Comparison of ENCODE assay signal across 23 cellular contexts in genomic region chr17:78821961-78822360, GRCh38. TPM values are rescaled to one million over a fixed set of nuclear protein-coding genes. Genes with fewer than 3 reads are reported as not detected.
DNase-seq lines count a peak whose midpoint lies in the region; ATAC-seq and TF ChIP-seq lines count a peak whose summit lies in the region.
"Had no signal": no experiment of that assay in that cellular context is flagged by ENCODE, and none has a peak within 500 bp of the region (broad histone marks: within the 10 kb centered on the region; RNA-seq: fewer than 3 reads in every experiment).

No MANE protein-coding gene starts in this region.

- POLR2A ChIA-PET in IMR-90 (lab: Charles Lee; ENCODE audit: unreplicated experiment), result interaction anchor here (0.5 kb wide), 1 partner anchor 10 kb away, joined by 4 read pairs; no protein-coding TSS in a partner anchor

- intact Hi-C loops in IMR-90 (cut with micrococcal nuclease), result loop anchor here (10.0 kb wide), 1 partner anchor 327 kb away; no protein-coding TSS in a partner anchor
- intact Hi-C loops in dorsolateral prefrontal cortex (cut with DNase I), result no loop called here

- H3K79me1 ChIP-seq in IMR-90 (ENCODE audit: low read depth in 1 of 2, low read length in 2 of 2), result peaks cover 32 to 85% of the 10 kb centered on the region in 2 experiments

- H2BK15ac ChIP-seq in IMR-90 (ENCODE audit: low read depth, low read length), result peak overlapping the region; percentile 81; the same call in 2 of the 3 replicates

- peaks cover 64% of the 10 kb centered on the region for H3K36me3 ChIP-seq in IMR-90 (ENCODE audit: control insufficient read depth, insufficient read depth, low read length)

- H2AK5ac ChIP-seq in IMR-90 (ENCODE audit: low read depth, low read length), result peak overlapping the region; percentile 68

- H3K4me1 Mint-ChIP-seq in activated CD8-positive, alpha-beta memory T cell treated with anti-CD3 and anti-CD28 coated beads, Interleukin-2, amount 10 ng/mL, durations not matched to agents 7 days and 5 days, result peaks cover 44% of the 10 kb centered on the region
- H3K4me1 Mint-ChIP-seq in stimulated activated effector memory CD8-positive, alpha-beta T cell treated with anti-CD3 and anti-CD28 coated beads, Interleukin-12 subunit alpha, Interleukin-12 subunit beta, amount 100 ng/mL, for 72 hours, result peaks cover 59% of the 10 kb centered on the region

- H3K23ac ChIP-seq in IMR-90 (ENCODE audit: low read depth, low read length), result peak overlapping the region; percentile 80; the same call in 1 of the 2 replicates

- peak overlapping the region; percentile 25 for H3K9ac ChIP-seq in IMR-90 (ENCODE audit: low read depth, low read length)
- H3K9ac ChIP-seq: parathyroid adenoma had no signal

- peak overlapping the region; percentile 39; the same call in 1 of the 2 replicates for H3K18ac ChIP-seq in IMR-90 (ENCODE audit: low read depth, low read length)

- H2BK120ac ChIP-seq in IMR-90 (ENCODE audit: low read depth, low read length), result peak overlapping the region; percentile 80

- H3K9me1 ChIP-seq in IMR-90 (ENCODE audit: insufficient read depth, low read length), result peaks cover 20% of the 10 kb centered on the region

- CTCF ChIA-PET in activated CD8-positive, alpha-beta memory T cell treated with anti-CD3 and anti-CD28 coated beads, Interleukin-2, amount 10 ng/mL, durations not matched to agents 7 days and 5 days (lab: Charles Lee), result no interaction called here
- CTCF ChIA-PET in IMR-90 (lab: Yijun Ruan, JAX), result no interaction called here

- H3K27me3 ChIP-seq in IMR-90 (ENCODE audit: control insufficient read depth, insufficient read depth, low read length), result no peaks in the 10 kb centered on the region
- no peaks in the 10 kb centered on the region for H3K27me3 ChIP-seq in dorsolateral prefrontal cortex
- H3K27me3 ChIP-seq: ascending aorta, testis had no signal

- H4K8ac ChIP-seq in IMR-90 (ENCODE audit: low read depth in 2 of 2, low read length in 2 of 2), result peak overlapping the region; percentile 10 to 89; a peak in 3 of 4 replicates

- peak overlapping the region; percentile 86 for H3K27ac ChIP-seq in IMR-90 (ENCODE audit: insufficient read depth, low read length)
- H3K27ac ChIP-seq in dorsolateral prefrontal cortex, result peak overlapping the region in 49 of 59 donors; percentile 32 to 85 (median 75)
- H3K27ac ChIP-seq in caudate nucleus (ENCODE audit: low read depth, low read length), result no peak overlapping the region
- H3K27ac ChIP-seq: ascending aorta, HL-60, parathyroid adenoma, testis had no signal

- in situ Hi-C loops in IMR-90 (cut with MboI; ENCODE audit: low sequenced_read_pairs), result no loop called here

- peak overlapping the region; percentile 87 for H2BK5ac ChIP-seq in IMR-90 (ENCODE audit: low read depth, low read length, poor library complexity, severe bottlenecking)

- no peak overlapping the region for H3K4me3 ChIP-seq in IMR-90 (ENCODE audit: insufficient read depth, low read depth, low read length)
- no peak overlapping the region for H3K4me3 ChIP-seq in dorsolateral prefrontal cortex
- H3K4me3 ChIP-seq: ascending aorta, testis had no signal

- peak overlapping the region; percentile 52 for H3K27ac Mint-ChIP-seq in activated CD8-positive, alpha-beta memory T cell treated with anti-CD3 and anti-CD28 coated beads, Interleukin-2, amount 10 ng/mL, durations not matched to agents 7 days and 5 days
- peak overlapping the region; percentile 87 for H3K27ac Mint-ChIP-seq in stimulated activated effector memory CD8-positive, alpha-beta T cell treated with anti-CD3 and anti-CD28 coated beads, Interleukin-12 subunit alpha, Interleukin-12 subunit beta, amount 100 ng/mL, for 72 hours
- H3K27ac Mint-ChIP-seq: activated B cell treated with CpG ODN at 0.5 μM for 24 hours had no signal

- no peak overlapping the region for H3K4me3 Mint-ChIP-seq in activated CD8-positive, alpha-beta memory T cell treated with anti-CD3 and anti-CD28 coated beads, Interleukin-2, amount 10 ng/mL, durations not matched to agents 7 days and 5 days
- no peak overlapping the region for H3K4me3 Mint-ChIP-seq in stimulated activated effector memory CD8-positive, alpha-beta T cell treated with anti-CD3 and anti-CD28 coated beads, Interleukin-12 subunit alpha, Interleukin-12 subunit beta, amount 100 ng/mL, for 72 hours
- H3K4me3 Mint-ChIP-seq: activated B cell treated with CpG ODN at 0.5 μM for 24 hours; CD14-positive monocyte; T-helper 1 cell treated with Interleukin-12 subunit alpha and Interleukin-12 subunit beta and Interleukin-4 antibody, amounts not matched to agents 30 μg/mL and 1 μg/mL, for 36 hours had no signal

- no TSS peak for BruUV-seq in IMR-90 (replicated peaks; lab: Mats Ljungman, UMichigan)

- H3K4ac ChIP-seq in IMR-90 (ENCODE audit: low read depth, low read length), result peak overlapping the region; percentile 84

- no peaks in the 10 kb centered on the region for H3K9me3 Mint-ChIP-seq in activated CD8-positive, alpha-beta memory T cell treated with anti-CD3 and anti-CD28 coated beads, Interleukin-2, amount 10 ng/mL, durations not matched to agents 7 days and 5 days (ENCODE audit: low read depth)
- H3K9me3 Mint-ChIP-seq in stimulated activated effector memory CD8-positive, alpha-beta T cell treated with anti-CD3 and anti-CD28 coated beads, Interleukin-12 subunit alpha, Interleukin-12 subunit beta, amount 100 ng/mL, for 72 hours, result no peaks in the 10 kb centered on the region
- H3K9me3 Mint-ChIP-seq: activated B cell treated with CpG ODN at 0.5 μM for 24 hours; T-helper 1 cell treated with Interleukin-12 subunit alpha and Interleukin-12 subunit beta and Interleukin-4 antibody, amounts not matched to agents 30 μg/mL and 1 μg/mL, for 36 hours had no signal

- no peak for TF ChIP-seq RAD21 in IMR-90 (IDR thresholded peaks at IDR 0.05; ENCODE audit: low read length)

- H3K14ac ChIP-seq in IMR-90 (replicated peaks; ENCODE audit: low read depth, low read length), result peak overlapping the region; percentile 74

- H2AFZ ChIP-seq in IMR-90 (replicated peaks; ENCODE audit: low read length, poor library complexity), result peak overlapping the region; percentile 28
- H2AFZ ChIP-seq: parathyroid adenoma had no signal

- no CpG with 5 or more reads among the region's 8 CpGs for WGBS in IMR-90 (ENCODE audit: extremely low coverage in 2 of 2, insufficient read length in 1 of 2), 2 experiments

- 0 out of 2 replicates have a peak overlapping the region, but pooled peaks have one; percentile 42 for H4K5ac ChIP-seq in IMR-90 (ENCODE audit: low read depth, low read length)

- H2AK9ac ChIP-seq in IMR-90 (replicated peaks; ENCODE audit: low read depth, low read length, poor library complexity), result peak overlapping the region; percentile 93

- no peak overlapping the region for H3K4me2 ChIP-seq in IMR-90 (ENCODE audit: low read depth, low read length)

- dilution Hi-C loops in IMR-90 (cut with HindIII; ENCODE audit: low sequenced_read_pairs, unreplicated experiment), result no loop called here

- peak overlapping the region; percentile 77 for H2BK20ac ChIP-seq in IMR-90 (ENCODE audit: low read depth, low read length)

- H3K4me1 ChIP-seq in IMR-90 (ENCODE audit: control insufficient read depth, insufficient read depth, low read length), result peaks cover 16% of the 10 kb centered on the region
- H3K4me1 ChIP-seq: testis had no signal

- DNase-seq in activated CD8-positive, alpha-beta memory T cell treated with anti-CD3 and anti-CD28 coated beads, Interleukin-2, amount 10 ng/mL, durations not matched to agents 7 days and 5 days, result no peak
- DNase-seq in activated CD8-positive, alpha-beta memory T cell treated with anti-CD3 and anti-CD28 coated beads, Interleukin-2, amount 50 U/mL, for 4 hours, result no peak
- peak; percentile 54 for DNase-seq in IMR-90
- DNase-seq in dorsolateral prefrontal cortex, result no peak
- no peak for DNase-seq in stimulated activated effector memory CD8-positive, alpha-beta T cell treated with anti-CD3 and anti-CD28 coated beads, Interleukin-12 subunit alpha, Interleukin-12 subunit beta, amount 100 ng/mL, for 72 hours (ENCODE audit: low spot score in 2 of 2)
- DNase-seq in NCI-H2171 treated with DMSO at 0.1 percent for 48 hours (lab: John Stamatoyannopoulos, UW), result no peak
- DNase-seq in HK-2 (ENCODE audit: unreplicated experiment), result no peak
- DNase-seq in caudate nucleus (lab: John Stamatoyannopoulos, UW), result no peak
- DNase-seq: activated B cell treated with CpG ODN at 0.5 μM for 24 hours, activated gamma-delta T cell treated with Interleukin-2 at 50 U/mL for 16 hours, DMS53, KBM-7, naive B cell, NCI-H2029 treated with DMSO at 0.1 percent for 48 hours, NCI-H524 treated with DMSO at 0.1 percent for 48 hours, SHP77 treated with DMSO at 0.1 percent for 48 hours, small intestine, testis had no signal

- peaks cover 16% of the 10 kb centered on the region for H4K20me1 ChIP-seq in IMR-90 (ENCODE audit: insufficient read depth, low read length)

- peaks cover 69% of the 10 kb centered on the region for H3K36me3 Mint-ChIP-seq in activated CD8-positive, alpha-beta memory T cell treated with anti-CD3 and anti-CD28 coated beads, Interleukin-2, amount 10 ng/mL, durations not matched to agents 7 days and 5 days
- peaks cover 100% of the 10 kb centered on the region for H3K36me3 Mint-ChIP-seq in stimulated activated effector memory CD8-positive, alpha-beta T cell treated with anti-CD3 and anti-CD28 coated beads, Interleukin-12 subunit alpha, Interleukin-12 subunit beta, amount 100 ng/mL, for 72 hours

- H3K27me3 Mint-ChIP-seq in activated CD8-positive, alpha-beta memory T cell treated with anti-CD3 and anti-CD28 coated beads, Interleukin-2, amount 10 ng/mL, durations not matched to agents 7 days and 5 days, result no peaks in the 10 kb centered on the region
- H3K27me3 Mint-ChIP-seq: activated B cell treated with CpG ODN at 0.5 μM for 24 hours, naive B cell had no signal

- H3K56ac ChIP-seq in IMR-90 (ENCODE audit: extremely low read depth, insufficient read depth, low read length), result 0 out of 2 replicates have a peak overlapping the region, but pooled peaks have one; percentile 1

- TF ChIP-seq CTCF in IMR-90 (conservative IDR thresholded peaks at IDR 0.05; ENCODE audit: low read depth, low read length) (no peak), dorsolateral prefrontal cortex (IDR thresholded peaks at IDR 0.05 in 54 of 56, conservative IDR thresholded peaks at IDR 0.05 in 2 of 56; ENCODE audit: low read depth in 1 of 56, partially characterized antibody in 56 of 56) (no peak)

- H4K91ac ChIP-seq in IMR-90 (ENCODE audit: insufficient read depth, low read depth, low read length), result peak overlapping the region; percentile 73

- no peak for ATAC-seq in activated CD8-positive, alpha-beta memory T cell treated with anti-CD3 and anti-CD28 coated beads, Interleukin-2, amount 10 ng/mL, durations not matched to agents 7 days and 5 days
- ATAC-seq in IMR-90 (ENCODE audit: low read depth), result no peak
- no peak for ATAC-seq in stimulated activated effector memory CD8-positive, alpha-beta T cell treated with anti-CD3 and anti-CD28 coated beads, Interleukin-12 subunit alpha, Interleukin-12 subunit beta, amount 100 ng/mL, for 72 hours

- no peak for TF ChIP-seq POLR2A in IMR-90 (IDR thresholded peaks at IDR 0.05; ENCODE audit: low read depth, low read length)

- no peaks in the 10 kb centered on the region for H3K9me3 ChIP-seq in IMR-90 (ENCODE audit: control insufficient read depth, insufficient read depth, low read length)
- H3K9me3 ChIP-seq: ascending aorta, testis had no signal

RNA-seq across cellular contexts. Expression of gene USP36, which starts 18.7 kb away (rescaled TPM):
- 10 to 100 TPM; 84.5 to 94.3 TPM for total RNA-seq in activated CD8-positive, alpha-beta memory T cell treated with anti-CD3 and anti-CD28 coated beads, Interleukin-2, amount 10 ng/mL, durations not matched to agents 7 days and 5 days
- total RNA-seq in IMR-90 (2012; rRNA removed) (28.3 and 30.6 TPM in 2 replicates), dorsolateral prefrontal cortex (10 to 100 TPM; 39.1 to 90.9 (median 60.5) TPM)
- polyA plus RNA-seq in IMR-90 (2012; rRNA removed), result 38.3 and 39.7 TPM in 2 replicates
- 21.7 and 22.5 TPM in 2 replicates for polyA plus RNA-seq in IMR-90 (2012; cell fraction: cytosol; rRNA removed)
- 135 and 196 TPM in 2 replicates for polyA plus RNA-seq in IMR-90 (2012; cell fraction: nucleus; rRNA removed; ENCODE audit: low replicate concordance)

RNA-seq across cellular contexts. Expression of gene CYTH1, which starts 39.9 kb away (rescaled TPM):
- 100 to 1,000 TPM; 151 to 156 TPM for total RNA-seq in activated CD8-positive, alpha-beta memory T cell treated with anti-CD3 and anti-CD28 coated beads, Interleukin-2, amount 10 ng/mL, durations not matched to agents 7 days and 5 days
- total RNA-seq in IMR-90 (2012; rRNA removed) (7.9 and 8.3 TPM in 2 replicates), dorsolateral prefrontal cortex (100 to 1,000 TPM in 67 of 120 experiments, 10 to 100 TPM in 53; 70.0 to 339 (median 108) TPM)
- 10.1 and 12.4 TPM in 2 replicates for polyA plus RNA-seq in IMR-90 (2012; rRNA removed)
- 6.2 and 9.0 TPM in 2 replicates for polyA plus RNA-seq in IMR-90 (2012; cell fraction: cytosol; rRNA removed)
- 46.8 and 57.8 TPM in 2 replicates for polyA plus RNA-seq in IMR-90 (2012; cell fraction: nucleus; rRNA removed; ENCODE audit: low replicate concordance)
